ENCODE assay signal across 17 cellular contexts in the genomic region with DNA sequence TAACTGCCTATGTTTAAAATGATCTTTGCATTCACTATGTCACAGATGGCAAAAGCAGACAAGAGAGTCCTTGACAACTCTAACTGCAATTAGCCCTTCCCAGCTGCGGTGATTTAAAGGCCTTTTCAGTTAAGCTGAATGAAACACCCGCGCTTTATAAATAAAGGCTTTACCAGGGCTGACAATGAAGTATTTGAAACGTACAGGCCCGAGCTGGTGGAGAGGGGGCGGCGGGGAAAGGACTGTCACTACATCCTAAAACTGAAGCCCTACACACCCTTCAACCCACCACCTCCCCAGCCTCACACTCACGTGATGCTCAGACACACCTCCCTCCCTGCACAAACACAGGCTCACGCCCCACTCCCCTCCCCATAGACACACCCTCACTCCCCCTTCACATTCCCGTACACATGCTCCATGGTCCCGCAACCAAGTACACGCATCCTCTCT. TPM values are rescaled to one million over a fixed set of nuclear protein-coding genes. Genes with fewer than 3 reads are reported as not detected.
A peak's percentile ranks its signal among the peaks of the same experiment; 100 is the strongest.
DNase-seq lines count a peak whose midpoint lies in the region; ATAC-seq and TF ChIP-seq lines count a peak whose summit lies in the region.
"Had no signal": no experiment of that assay in that cellular context is flagged by ENCODE, and none has a peak within 500 bp of the region (broad histone marks: within the 10 kb centered on the region; RNA-seq: fewer than 3 reads in every experiment).

No MANE protein-coding gene starts in this region.

- ATAC-seq in HG02981 (IDR thresholded peaks at IDR 0.05; ENCODE audit: unreplicated experiment) = no peak
- no peak for ATAC-seq in HG02759 (IDR thresholded peaks at IDR 0.05; ENCODE audit: unreplicated experiment)
- ATAC-seq: activated CD4-positive, alpha-beta T cell treated with anti-CD3 and anti-CD28 coated beads for 36 hours had no signal

- no peak overlapping the region for H3K27ac ChIP-seq in colonic mucosa
- H3K27ac ChIP-seq: epithelial cell of prostate had no signal

- H3K4me1 ChIP-seq in colonic mucosa = no peaks in the 10 kb centered on the region
- H3K4me1 ChIP-seq: Caco-2 had no signal

- peaks cover 44% of the 10 kb centered on the region for H3K4me1 Mint-ChIP-seq in nephron progenitor cell
- H3K4me1 Mint-ChIP-seq: activated CD4-positive, alpha-beta T cell treated with anti-CD3 and anti-CD28 coated beads for 36 hours had no signal

- H3K27me3 ChIP-seq in colonic mucosa = no peaks in the 10 kb centered on the region

- H3K9ac ChIP-seq in colonic mucosa (ENCODE audit: low read depth in 2 of 2, low read length in 2 of 2) = no peak overlapping the region

- no peak overlapping the region for H3K4me3 ChIP-seq in colonic mucosa

- peak overlapping the region; percentile 19 for H3K4me3 Mint-ChIP-seq in nephron progenitor cell
- H3K4me3 Mint-ChIP-seq: activated CD4-positive, alpha-beta T cell treated with anti-CD3 and anti-CD28 coated beads for 36 hours had no signal

- H3K27me3 Mint-ChIP-seq in nephron progenitor cell (ENCODE audit: low read depth, poor library complexity) = peaks cover 36% of the 10 kb centered on the region

- no peaks in the 10 kb centered on the region for H3K36me3 Mint-ChIP-seq in nephron progenitor cell (ENCODE audit: low read depth)

- no peaks in the 10 kb centered on the region for H3K9me3 ChIP-seq in colonic mucosa
- H3K9me3 ChIP-seq: Caco-2 had no signal

- peak overlapping the region; percentile 3 for H3K27ac Mint-ChIP-seq in nephron progenitor cell
- H3K27ac Mint-ChIP-seq: activated CD4-positive, alpha-beta T cell treated with anti-CD3 and anti-CD28 coated beads for 36 hours had no signal

- peak in 8 of 14 donors; percentile 8 to 81 (median 50) for DNase-seq in C1 segment of cervical spinal cord (lab: John Stamatoyannopoulos, UW)
- peak; percentile 57 for DNase-seq in NCI-H1105 (lab: John Stamatoyannopoulos, UW)
- DNase-seq in RPMI7951 (ENCODE audit: low read depth) = peak; percentile 20
- no peak for DNase-seq in nephron progenitor cell
- no peak for DNase-seq in DMS114 treated with DMSO at 0.1 percent for 48 hours (lab: John Stamatoyannopoulos, UW; ENCODE audit: unreplicated experiment)
- DNase-seq in colonic mucosa = no peak
- DNase-seq: activated CD4-positive, alpha-beta T cell treated with anti-CD3 and anti-CD28 coated beads for 36 hours; activated CD8-positive, alpha-beta memory T cell treated with anti-CD3 and anti-CD28 coated beads, Interleukin-2, amount 50 U/mL, for 4 hours; activated naive CD4-positive, alpha-beta T cell; aorta; Caco-2; GF-D8 had no signal

- intact Hi-C loops in colonic mucosa (cut with DNase I) = no loop called here

- TF ChIP-seq CTCF in nephron progenitor cell (IDR thresholded peaks at IDR 0.05) = no peak
- no peak for TF ChIP-seq CTCF in colonic mucosa (IDR thresholded peaks at IDR 0.05)

- no peaks in the 10 kb centered on the region for H3K36me3 ChIP-seq in colonic mucosa

- no peaks in the 10 kb centered on the region for H3K9me3 Mint-ChIP-seq in nephron progenitor cell

RNA-seq across cellular contexts. Expression of gene GRIK3, which starts 45.5 kb away (rescaled TPM):
- not detected in 2 replicates for total RNA-seq in RPMI7951 (2014; rRNA removed; shearing (Covaris generic))
- total RNA-seq in colonic mucosa = 1 to 10 TPM in 1 of 2 donors, under 1 TPM in 1; 0.20 to 1.2 TPM
- total RNA-seq: activated CD4-positive, alpha-beta T cell treated with anti-CD3 and anti-CD28 coated beads for 36 hours; Caco-2; glomerular endothelial cell; osteoblast had no signal

Comparison
In these comparisons a context has a peak if more than half of its experiments do, and no peak if none do; other contexts are left out.
1. DNase-seq: peak in C1 segment of cervical spinal cord (8 of 14), NCI-H1105 (single experiment) and RPMI7951 (single experiment); none in nephron progenitor cell (single experiment), DMS114 treated with DMSO at 0.1 percent for 48 hours (single experiment) and colonic mucosa (single experiment).